In genomic region chr3:4271834-4272233, GRCh38 we compare ENCODE assay signal across 9 cellular contexts. TPM values are rescaled to one million over a fixed set of nuclear protein-coding genes. Genes with fewer than 3 reads are reported as not detected.
A peak's percentile ranks its signal among the peaks of the same experiment; 100 is the strongest.
DNase-seq lines count a peak whose midpoint lies in the region; ATAC-seq, FAIRE-seq and TF ChIP-seq lines count a peak whose summit lies in the region.
"Had no signal": no experiment of that assay in that cellular context is flagged by ENCODE, and none has a peak within 500 bp of the region (broad histone marks: within the 10 kb centered on the region; RNA-seq: fewer than 3 reads in every experiment).

No MANE protein-coding gene starts in this region.

- in situ Hi-C loops in KBM-7 (cut with MboI; ENCODE audit: low pct_unique_long_range_greater_than_20kb, low sequenced_read_pairs) (no loop called here), K562 (cut with MboI) (no loop called here)

- intact Hi-C loops in K562 (cut with micrococcal nuclease): loop anchor here (5.0 kb wide), 2 partner anchors 270 to 1070 kb away; no protein-coding TSS in a partner anchor
- intact Hi-C loops in right lobe of liver (cut with DNase I): no loop called here

- H4K20me1 ChIP-seq in K562 (replicated peaks; ENCODE audit: control insufficient read depth, insufficient read depth, low read length): no peaks in the 10 kb centered on the region

- no peak overlapping the region for H3K4me2 ChIP-seq in K562 (ENCODE audit: insufficient read depth, low read length)

- POLR2A ChIA-PET in K562 (lab: Yijun Ruan, JAX): interaction anchor here (0.8 kb wide), 1 partner anchor 274 kb away, joined by 3 read pairs; no protein-coding TSS in a partner anchor

- FAIRE-seq in K562 (lab: Jason Lieb, UNC): no peak
- no peak for FAIRE-seq in GM12892 (lab: Jason Lieb, UNC)

- H3K9me1 ChIP-seq in K562 (ENCODE audit: control insufficient read depth, insufficient read depth, low read length): no peaks in the 10 kb centered on the region

- TF ChIP-seq EP300 in K562 (IDR thresholded peaks at IDR 0.05; ENCODE audit: low read length): no peak

- H3K4me1 ChIP-seq in K562 (replicated peaks in 1 of 2; ENCODE audit: control insufficient read depth in 2 of 2, insufficient read depth in 2 of 2, low read length in 2 of 2) (no peaks in the 10 kb centered on the region), right lobe of liver (no peaks in the 10 kb centered on the region)

- no peak overlapping the region for H3K9ac ChIP-seq in K562 (ENCODE audit: insufficient read depth in 1 of 2, low read depth in 2 of 2, low read length in 2 of 2)

- no peak overlapping the region for H2AFZ ChIP-seq in K562 (ENCODE audit: low read depth, low read length)

- no peaks in the 10 kb centered on the region for H3K36me3 ChIP-seq in K562 (ENCODE audit: control insufficient read depth, insufficient read depth, low read length)
- no peaks in the 10 kb centered on the region for H3K36me3 ChIP-seq in right lobe of liver

- TF ChIP-seq POLR2A in K562 (conservative IDR thresholded peaks at IDR 0.05) (no peak), right lobe of liver (IDR thresholded peaks at IDR 0.05) (no peak), GM12892 (IDR thresholded peaks at IDR 0.05; ENCODE audit: low read depth, low read length) (no peak)

- H3K27ac ChIP-seq in K562 (ENCODE audit: extremely low read depth, low read depth, low read length) (no peak overlapping the region), right lobe of liver (no peak overlapping the region)

- peak; percentile 25 to 73 (median 56); a peak in 5 of 6 replicates for TF ChIP-seq CTCF in K562 (IDR thresholded peaks at IDR 0.05 in 2 of 3, conservative IDR thresholded peaks at IDR 0.05 in 1 of 3; ENCODE audit: insufficient read depth in 2 of 3, low read depth in 1 of 3, low read length in 3 of 3)
- peak; percentile 30 to 49 (median 38) for TF ChIP-seq CTCF in right lobe of liver (IDR thresholded peaks at IDR 0.05)

- H3K9me3 ChIP-seq in K562 (replicated peaks; ENCODE audit: control insufficient read depth, insufficient read depth, low read depth, low read length) (no peaks in the 10 kb centered on the region), right lobe of liver (no peaks in the 10 kb centered on the region)

- WGBS in K562 (ENCODE audit: insufficient coverage, low coverage, missing lambda C conversion rate): 0% methylated on average over 4 of the region's 4 CpGs
- 28% methylated on average over 4 of the region's 4 CpGs for WGBS in right lobe of liver (ENCODE audit: insufficient coverage, low coverage, low lambda C conversion rate, missing lambda C conversion rate)

- H3K27me3 ChIP-seq in K562 (ENCODE audit: control insufficient read depth in 2 of 2, insufficient read depth in 2 of 2, low read length in 2 of 2) (0 out of 5 replicates have a peak, but pooled peaks cover 0 to 3% of the 10 kb centered on the region in 2 experiments), right lobe of liver (no peaks in the 10 kb centered on the region)

- TF ChIP-seq RAD21 in K562 (CRISPR knock-in tag; conservative IDR thresholded peaks at IDR 0.05 in 1 of 2, IDR thresholded peaks at IDR 0.05 in 1 of 2): peak; percentile 88 to 89

- H3K4me3 ChIP-seq in K562 (no peak overlapping the region), right lobe of liver (no peak overlapping the region)
- H3K4me3 ChIP-seq: lung had no signal

- ATAC-seq in K562 (peak; percentile 76), right lobe of liver (peak in 2 of 4 donors; percentile 48 to 53), GM21825 (IDR thresholded peaks at IDR 0.05; ENCODE audit: unreplicated experiment) (no peak), HG02885 (IDR thresholded peaks at IDR 0.05; ENCODE audit: poor library complexity, unreplicated experiment) (no peak)

- H3K79me2 ChIP-seq in K562 (ENCODE audit: control insufficient read depth, insufficient read depth, low read length): no peaks in the 10 kb centered on the region

- DNase-seq in DMS 273 (lab: John Stamatoyannopoulos, UW; ENCODE audit: unreplicated experiment) (peak; percentile 68), KBM-7 (peak; percentile 46), K562 (ENCODE audit: extremely low read depth in 1 of 4, low spot score in 3 of 4) (peak; percentile 39 to 44 (median 40)), right lobe of liver (no peak), NCI-H146 treated with DMSO at 0.1 percent for 48 hours (lab: John Stamatoyannopoulos, UW; ENCODE audit: unreplicated experiment) (no peak), GM12892 (ENCODE audit: insufficient read length) (no peak)

- no TSS peak for BruUV-seq in K562 (replicated peaks; lab: Mats Ljungman, UMichigan)

- CTCF ChIA-PET in K562 (lab: Yijun Ruan, JAX; ENCODE audit: low intra/inter-chr PET ratio): interaction anchor here (1.3 to 1.5 kb wide), 2 partner anchors 189 to 1071 kb away, joined by 4 to 5 read pairs; no protein-coding TSS in a partner anchor

TF ChIP-seq in K562, 482 proteins besides CTCF, POLR2A, EP300 and RAD21 (continues in another document):
- no peak for TF ChIP-seq SMARCA5 (IDR thresholded peaks at IDR 0.05)
- no peak for TF ChIP-seq MEF2D (tag; conservative IDR thresholded peaks at IDR 0.05; ENCODE audit: low read depth)
- peak; percentile 79 for TF ChIP-seq DEAF1 (CRISPR knock-in tag; IDR thresholded peaks at IDR 0.05)
- no peak for TF ChIP-seq NR2C2 (CRISPR knock-in tag; IDR thresholded peaks at IDR 0.05)
- no peak for TF ChIP-seq NR2C2 (tag; IDR thresholded peaks at IDR 0.05)
- TF ChIP-seq SMC3 (conservative IDR thresholded peaks at IDR 0.05; ENCODE audit: insufficient read depth, low read depth, low read length): 0 out of 2 replicates have a peak, but pooled peaks have one; percentile 47
- TF ChIP-seq USF1 (CRISPR knock-in tag; IDR thresholded peaks at IDR 0.05): no peak
- no peak for TF ChIP-seq ZNF3 (CRISPR knock-in tag; IDR thresholded peaks at IDR 0.05)
- TF ChIP-seq ATF3 (IDR thresholded peaks at IDR 0.05): no peak
- no peak for TF ChIP-seq ATF3 (CRISPR knock-in tag; conservative IDR thresholded peaks at IDR 0.05)
- no peak for TF ChIP-seq KAT2B (IDR thresholded peaks at IDR 0.05; ENCODE audit: low read depth, low read length)
- TF ChIP-seq PKNOX1 (IDR thresholded peaks at IDR 0.05): no peak
- TF ChIP-seq RB1 (IDR thresholded peaks at IDR 0.05; ENCODE audit: low read depth): peak; percentile 27; the same call in 1 of the 2 replicates
- TF ChIP-seq ZC3H8 (IDR thresholded peaks at IDR 0.05): no peak

RNA-seq across cellular contexts. Expression of gene SETMAR, which starts 31.3 kb away (rescaled TPM):
- 23.2 and 32.3 TPM in 2 replicates for total RNA-seq in K562 (2011; cell fraction: chromatin; rRNA removed; ENCODE audit: low replicate concordance)
- total RNA-seq in K562 (2011; cell fraction: nucleolus; rRNA removed): 22.8 and 27.4 TPM in 2 replicates
- total RNA-seq in K562 (2011; cell fraction: nucleoplasm; rRNA removed): 35.6 and 42.7 TPM in 2 replicates
- total RNA-seq in K562 (2014; rRNA removed) (12.4 and 21.7 TPM in 2 replicates), K562 (2014; rRNA removed; fragmentation: Illumina TruSeq; extraction: Trizol) (22.6 and 22.9 TPM in 2 replicates), K562 (2015; rRNA removed; fragmentation: Illumina TruSeq; extraction: Trizol) (22.5 and 24.7 TPM in 2 replicates), K562 (2021) (17.4 and 18.0 TPM in 2 replicates), right lobe of liver (1 to 10 TPM; 5.7 to 8.9 (median 7.0) TPM)
- polyA plus RNA-seq in K562 (2011; rRNA removed) (16.7 and 22.9 TPM in 2 replicates), K562 (2014; fragmentation: Illumina TruSeq; extraction: Trizol) (21.5 and 25.1 TPM in 2 replicates), K562 (2014; fragmentation: Nextera tagmentation; extraction: Ambion mirVana) (10 to 100 TPM in 1 of 2 experiments, 1 to 10 TPM in 1; 5.5 to 10.2 TPM), K562 (2014; rRNA removed) (17.6 and 18.2 TPM in 2 replicates)
- 10.5 and 12.2 TPM in 2 replicates for polyA plus RNA-seq in K562 (2011; cell fraction: cytosol; rRNA removed)
- 17.9 and 25.1 TPM in 2 replicates for polyA plus RNA-seq in K562 (2011; cell fraction: nucleus; rRNA removed)
- polyA plus RNA-seq in K562 (2012): 14.3 and 17.4 TPM in 2 replicates
- polyA minus RNA-seq in K562 (2011; rRNA and poly(A)+ RNA removed): 33.2 and 34.4 TPM in 2 replicates
- polyA minus RNA-seq in K562 (2011; cell fraction: cytosol; rRNA and poly(A)+ RNA removed): 5.0 and 9.4 TPM in 2 replicates
- 28.7 and 31.2 TPM in 2 replicates for polyA minus RNA-seq in K562 (2011; cell fraction: nucleus; rRNA and poly(A)+ RNA removed)
- 11.9 TPM for polyA plus RNA-seq in GM12892 (2012; ENCODE audit: missing spikeins)

Comparison
In these comparisons a context has a peak if more than half of its experiments do, and no peak if none do; other contexts are left out.
1. DNase-seq: peak in DMS 273 (single experiment), KBM-7 (single experiment) and K562 (4 of 4); none in right lobe of liver (0 of 3), NCI-H146 treated with DMSO at 0.1 percent for 48 hours (single experiment) and GM12892 (single experiment).